8 cellular contexts compared by ENCODE assay signal in genomic region chr11:76670475-76671235, GRCh38. TPM values are rescaled to one million over a fixed set of nuclear protein-coding genes. Genes with fewer than 3 reads are reported as not detected.
DNase-seq lines count a peak whose midpoint lies in the region; ATAC-seq, FAIRE-seq and TF ChIP-seq lines count a peak whose summit lies in the region.

Gene LRRC32, minus strand, starts transcription at chr11:76670747. Its CDS starts 4,793 bp downstream, at chr11:76665954.

- no peak for TF ChIP-seq POLR2A in HepG2 (IDR thresholded peaks at IDR 0.05; ENCODE audit: insufficient read depth in 1 of 2, low read depth in 2 of 2, low read length in 2 of 2)

- TF ChIP-seq CTCF in liver (IDR thresholded peaks at IDR 0.05; ENCODE audit: low read depth, low read length, missing input control) (no peak), HepG2 (CRISPR knock-in tag; IDR thresholded peaks at IDR 0.05) (no peak), natural killer cell (IDR thresholded peaks at IDR 0.05) (no peak)

- peaks cover 22% of the 10 kb centered on the region for H3K4me1 Mint-ChIP-seq in activated CD4-positive, alpha-beta T cell treated with anti-CD3 and anti-CD28 coated beads, Interleukin-2, amount 10 ng/mL, durations not matched to agents 7 days and 5 days
- H3K4me1 Mint-ChIP-seq in natural killer cell, result peaks cover 22 to 43% of the 10 kb centered on the region in 2 donors

- H3K27me3 ChIP-seq in liver (ENCODE audit: control insufficient read depth in 4 of 4, insufficient read depth in 4 of 4, low read length in 3 of 4), result peaks cover 0 to 4% (median 1%) of the 10 kb centered on the region in 4 donors
- H3K27me3 ChIP-seq in HepG2 (ENCODE audit: control insufficient read depth in 1 of 2, insufficient read depth in 2 of 2, low read length in 2 of 2), result peaks cover 2 to 53% of the 10 kb centered on the region in 2 experiments; a peak in 4 of 5 replicates

- FAIRE-seq in HepG2 (lab: Jason Lieb, UNC), result no peak

- H3K79me2 ChIP-seq in HepG2 (ENCODE audit: insufficient read depth, low read length), result no peaks in the 10 kb centered on the region

- no peak within 1 kb of the TSS for H3K4me2 ChIP-seq in HepG2 (ENCODE audit: low read depth, low read length)

- intact Hi-C loops in HepG2 (cut with micrococcal nuclease; ENCODE audit: unreplicated experiment), result no loop called here
- intact Hi-C loops in natural killer cell (cut with micrococcal nuclease), result loop anchor here (5.0 kb wide), 1 partner anchor 43 kb away; no protein-coding TSS in a partner anchor

- in situ Hi-C loops in HepG2 (cut with HindIII; ENCODE audit: extremely low pct_ligation_motif_present, low pct_unique_long_range_greater_than_20kb), result no loop called here

- no peak within 1 kb of the TSS for H3K27ac Mint-ChIP-seq in activated CD4-positive, alpha-beta T cell treated with anti-CD3 and anti-CD28 coated beads, Interleukin-2, amount 10 ng/mL, durations not matched to agents 7 days and 5 days
- peak within 1 kb of the TSS in 1 of 2 donors; percentile 87 for H3K27ac Mint-ChIP-seq in natural killer cell

- H3K4me3 ChIP-seq in liver (ENCODE audit: low read depth in 1 of 3, low read length in 3 of 3) (peak within 1 kb of the TSS; percentile 41 to 52 (median 45)), HepG2 (replicated peaks in 1 of 3; ENCODE audit: insufficient read depth in 1 of 3, low read depth in 2 of 3, low read length in 3 of 3) (no peak within 1 kb of the TSS)

- no peaks in the 10 kb centered on the region for H3K9me3 Mint-ChIP-seq in activated CD4-positive, alpha-beta T cell treated with anti-CD3 and anti-CD28 coated beads, Interleukin-2, amount 10 ng/mL, durations not matched to agents 7 days and 5 days
- H3K9me3 Mint-ChIP-seq in natural killer cell, result no peaks in the 10 kb centered on the region

- H3K9me3 ChIP-seq in liver (ENCODE audit: control insufficient read depth in 4 of 4, low read length in 3 of 4), result no peaks in the 10 kb centered on the region
- H3K9me3 ChIP-seq in HepG2 (ENCODE audit: low read length), result no peaks in the 10 kb centered on the region

- peaks cover 29% of the 10 kb centered on the region for H3K27me3 Mint-ChIP-seq in activated CD4-positive, alpha-beta T cell treated with anti-CD3 and anti-CD28 coated beads, Interleukin-2, amount 10 ng/mL, durations not matched to agents 7 days and 5 days
- H3K27me3 Mint-ChIP-seq in natural killer cell (ENCODE audit: low read depth in 2 of 2), result peaks cover 12 to 18% of the 10 kb centered on the region in 2 donors

- no peaks in the 10 kb centered on the region for H4K20me1 ChIP-seq in HepG2 (ENCODE audit: insufficient read depth, low read length)

- H3K36me3 Mint-ChIP-seq in activated CD4-positive, alpha-beta T cell treated with anti-CD3 and anti-CD28 coated beads, Interleukin-2, amount 10 ng/mL, durations not matched to agents 7 days and 5 days (ENCODE audit: low read depth), result no peaks in the 10 kb centered on the region
- H3K36me3 Mint-ChIP-seq in natural killer cell, result no peaks in the 10 kb centered on the region

- CTCF ChIA-PET in HepG2 (lab: Yijun Ruan, JAX; ENCODE audit: low intra/inter-chr PET ratio, low total read pairs), result no interaction called here
- CTCF ChIA-PET in activated CD4-positive, alpha-beta T cell treated with anti-CD3 and anti-CD28 coated beads, Interleukin-2, amount 10 ng/mL, durations not matched to agents 7 days and 5 days (lab: Charles Lee), result interaction anchor here (1.7 to 3.4 kb wide), 3 partner anchors 10 to 463 kb away, joined by 4 to 20 read pairs (median 5); no protein-coding TSS in a partner anchor

- TF ChIP-seq EP300 in HepG2 (IDR thresholded peaks at IDR 0.05; ENCODE audit: low read depth in 2 of 2, low read length in 2 of 2) (no peak), HepG2 (CRISPR knock-in tag; IDR thresholded peaks at IDR 0.05; ENCODE audit: borderline replicate concordance) (no peak)

- no TSS peak for BruUV-seq in HepG2 (replicated peaks; lab: Mats Ljungman, UMichigan)

- H3K4me1 ChIP-seq in liver (ENCODE audit: control insufficient read depth in 4 of 4, insufficient read depth in 4 of 4, low read length in 3 of 4), result peaks cover 0 to 8% (median 6%) of the 10 kb centered on the region in 4 donors
- peaks cover 15% of the 10 kb centered on the region for H3K4me1 ChIP-seq in HepG2 (ENCODE audit: insufficient read depth, low read length)

- H2AFZ ChIP-seq in HepG2 (ENCODE audit: low read length), result no peak within 1 kb of the TSS

- DNase-seq in HepG2 (ENCODE audit: low spot score) (no peak), natural killer cell (peak; percentile 43), NCI-H1694 treated with DMSO at 0.1 percent for 48 hours (lab: John Stamatoyannopoulos, UW) (no peak)
- DNase-seq in activated CD4-positive, alpha-beta T cell treated with anti-CD3 and anti-CD28 coated beads, Interleukin-2, amount 10 ng/mL, durations not matched to agents 7 days and 5 days, result no peak

- TF ChIP-seq RAD21 in liver (IDR thresholded peaks at IDR 0.05) (peak in 1 of 2 donors; percentile 23), HepG2 (CRISPR knock-in tag; IDR thresholded peaks at IDR 0.05) (no peak)

- WGBS in liver, result 7% methylated on average over 85 of the region's 85 CpGs
- WGBS in HepG2 (ENCODE audit: low lambda C conversion rate), result 84% methylated on average over 42 of the region's 85 CpGs

- H3K36me3 ChIP-seq in liver (ENCODE audit: control insufficient read depth in 4 of 4, insufficient read depth in 3 of 4, low read depth in 1 of 4, low read length in 3 of 4) (no peaks in the 10 kb centered on the region), HepG2 (replicated peaks in 1 of 2; ENCODE audit: control insufficient read depth in 1 of 2, insufficient read depth in 2 of 2, low read length in 2 of 2) (no peaks in the 10 kb centered on the region)

- H3K4me3 Mint-ChIP-seq in activated CD4-positive, alpha-beta T cell treated with anti-CD3 and anti-CD28 coated beads, Interleukin-2, amount 10 ng/mL, durations not matched to agents 7 days and 5 days, result peak within 1 kb of the TSS; percentile 43
- peak within 1 kb of the TSS; percentile 79 for H3K4me3 Mint-ChIP-seq in natural killer cell

- ATAC-seq in HepG2 (no peak), esophagus mucosa (peak; percentile 45), natural killer cell (peak; percentile 29 to 40 (median 39)), GM21717 (IDR thresholded peaks at IDR 0.05; ENCODE audit: unreplicated experiment) (no peak), HG03095 (IDR thresholded peaks at IDR 0.05; ENCODE audit: unreplicated experiment) (no peak)

- POLR2A ChIA-PET in HepG2 (lab: Yijun Ruan, JAX), result no interaction called here
- POLR2A ChIA-PET in activated CD4-positive, alpha-beta T cell treated with anti-CD3 and anti-CD28 coated beads, Interleukin-2, amount 10 ng/mL, durations not matched to agents 7 days and 5 days (lab: Charles Lee), result no interaction called here

- H3K9ac ChIP-seq in liver (ENCODE audit: low read depth in 1 of 2, low read length in 2 of 2) (peak within 1 kb of the TSS in 1 of 2 donors; percentile 55), HepG2 (ENCODE audit: insufficient read depth, low read depth, low read length) (no peak within 1 kb of the TSS)

- H3K27ac ChIP-seq in liver (ENCODE audit: low read depth in 1 of 2, low read length in 2 of 2), result peak within 1 kb of the TSS; percentile 68 to 80
- H3K27ac ChIP-seq in HepG2 (ENCODE audit: extremely low read length, insufficient read depth, low read length), result no peak within 1 kb of the TSS

TF ChIP-seq in liver, 16 proteins besides CTCF, POLR2A, EP300 and RAD21:
- peak; percentile 25 to 40 for TF ChIP-seq RXRA (IDR thresholded peaks at IDR 0.05)
- TF ChIP-seq TAF1 (conservative IDR thresholded peaks at IDR 0.05), result no peak
- TF ChIP-seq NR2F2 (IDR thresholded peaks at IDR 0.05), result peak; percentile 89

TF ChIP-seq in HepG2, 621 proteins besides CTCF, POLR2A, EP300 and RAD21:
- no peak for TF ChIP-seq ZEB1 (IDR thresholded peaks at IDR 0.05; ENCODE audit: insufficient replicate concordance, low read depth)

RNA-seq across cellular contexts. Expression of gene LRRC32, which starts in this region (rescaled TPM):
- total RNA-seq in liver (1 to 10 TPM; 5.4 to 7.4 TPM), HepG2 (2016; rRNA removed; fragmentation: Illumina TruSeq; extraction: Trizol) (not detected in 2 replicates), esophagus mucosa (9.0 TPM), natural killer cell (1 to 10 TPM in 2 of 3 donors, under 1 TPM in 1; 0.14 to 1.4 (median 1.4) TPM)
- polyA plus RNA-seq in liver (10 to 100 TPM; 11.2 to 15.4 TPM), HepG2 (2011; rRNA removed) (0.07 and 0.12 TPM in 2 replicates)
- not detected in 2 replicates for total RNA-seq in HepG2 (2016; cell fraction: cytosol; rRNA removed; fragmentation: Illumina TruSeq; extraction: Trizol; ENCODE audit: low read depth)
- total RNA-seq in HepG2 (2016; cell fraction: insoluble cytoplasmic fraction; rRNA removed; fragmentation: Illumina TruSeq; extraction: Trizol), result not detected in 2 replicates
- total RNA-seq in HepG2 (2016; cell fraction: membrane; rRNA removed; fragmentation: Illumina TruSeq; extraction: Trizol), result not detected in 2 replicates
- not detected in 2 replicates for total RNA-seq in HepG2 (2016; cell fraction: nucleus; rRNA removed; fragmentation: Illumina TruSeq; extraction: Trizol)
- not detected in 2 replicates for polyA plus RNA-seq in HepG2 (2011; cell fraction: cytosol; rRNA removed)
- 0.03 TPM in 1 of 2 replicates, not detected in the other for polyA plus RNA-seq in HepG2 (2011; cell fraction: nucleus; rRNA removed)
- polyA plus RNA-seq in HepG2 (2012), result 0.07 TPM in 1 of 2 replicates, not detected in the other
- not detected in 2 replicates for polyA plus RNA-seq in HepG2 (2016; cell fraction: cytosol; fragmentation: Illumina TruSeq; extraction: Trizol; ENCODE audit: low read depth)
- polyA plus RNA-seq in HepG2 (2016; cell fraction: insoluble cytoplasmic fraction; fragmentation: Illumina TruSeq; extraction: Trizol; ENCODE audit: low read depth), result not detected in 2 replicates
- polyA plus RNA-seq in HepG2 (2016; cell fraction: membrane; fragmentation: Illumina TruSeq; extraction: Trizol; ENCODE audit: low read depth), result not detected in 2 replicates
- polyA plus RNA-seq in HepG2 (2016; cell fraction: nucleus; fragmentation: Illumina TruSeq; extraction: Trizol; ENCODE audit: insufficient read depth, low read depth), result not detected in 2 replicates
- 1.6 TPM in 1 of 2 replicates, not detected in the other for polyA minus RNA-seq in HepG2 (2011; rRNA and poly(A)+ RNA removed; ENCODE audit: low replicate concordance)
- not detected in 2 replicates for polyA minus RNA-seq in HepG2 (2011; cell fraction: cytosol; rRNA and poly(A)+ RNA removed)
- not detected in 2 replicates for polyA minus RNA-seq in HepG2 (2011; cell fraction: nucleus; rRNA and poly(A)+ RNA removed)
- total RNA-seq in activated CD4-positive, alpha-beta T cell treated with anti-CD3 and anti-CD28 coated beads, Interleukin-2, amount 10 ng/mL, durations not matched to agents 7 days and 5 days, result under 1 TPM; 0.82 to 0.87 TPM

Comparison
In these comparisons a context has a peak if more than half of its experiments do, and no peak if none do; other contexts are left out.
1. RNA of gene LRRC32 (polyA plus RNA-seq): 11.2 to 15.4 TPM in liver; 0.03 to 0.12 TPM in HepG2; every median in the first group is over 10 times any median in the second.
2. H3K4me3 ChIP-seq: peak in liver (3 of 3); none in HepG2 (0 of 3).
3. ATAC-seq: peak in esophagus mucosa (single experiment) and natural killer cell (3 of 3); none in HepG2 (single experiment), GM21717 (single experiment) and HG03095 (single experiment).